30 cellular contexts compared by ENCODE assay signal in the genomic region with DNA sequence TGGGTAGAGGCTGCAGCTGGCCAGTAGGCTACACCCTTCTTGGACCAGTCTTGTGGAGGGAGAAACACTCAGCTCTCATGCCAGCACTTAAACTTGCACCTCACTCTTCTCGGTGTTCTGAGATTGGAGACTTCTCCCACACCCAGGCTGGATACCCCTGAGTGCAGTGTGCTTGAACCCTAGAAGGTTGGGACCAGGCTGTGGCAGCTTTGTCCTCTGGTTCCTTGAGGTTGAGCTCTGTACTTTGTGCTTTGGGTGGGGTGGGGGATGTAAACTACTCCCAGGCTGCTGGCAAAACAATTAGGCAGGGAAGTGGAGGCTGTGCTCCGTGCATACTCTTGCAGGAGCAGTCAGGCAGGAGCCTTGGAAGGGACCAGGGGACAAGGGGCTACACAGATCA.
"Had no signal": no experiment of that assay in that cellular context is flagged by ENCODE, and none has a peak within 500 bp of the region (broad histone marks: within the 10 kb centered on the region; RNA-seq: fewer than 3 reads in every experiment).

No MANE protein-coding gene starts in this region.

- H3K4me1 Mint-ChIP-seq: immature natural killer cell, natural killer cell had no signal

- H3K4me3 ChIP-seq: colonic mucosa, gastrocnemius medialis, left ventricle myocardium inferior, lower lobe of right lung, pancreas, right lobe of liver, smooth muscle cell, suprapubic skin, transverse colon, vagina had no signal

- H3K9me3 ChIP-seq: colonic mucosa, gastrocnemius medialis, left ventricle myocardium inferior, lower lobe of right lung, neutrophil, pancreas, right lobe of liver, suprapubic skin, transverse colon, vagina had no signal

- ATAC-seq: esophagus mucosa, gastrocnemius medialis, left colon, lower lobe of right lung, natural killer cell, pancreas had no signal

- H3K9me3 Mint-ChIP-seq: dendritic cell treated with granulocyte-macrophage colony-stimulating factor and Interleukin-4, amounts not matched to agents 40 ng/mL and 50 ng/mL, for 4 days; stimulated activated naive CD8-positive, alpha-beta T cell treated with anti-CD3 and anti-CD28 coated beads, Interleukin-15, Interleukin-2, amounts not matched to agents 100 ng/mL and 50 ng/mL, for 24 hours had no signal

- H3K4me3 Mint-ChIP-seq: dendritic cell treated with granulocyte-macrophage colony-stimulating factor and Interleukin-4, amounts not matched to agents 40 ng/mL and 50 ng/mL, for 4 days; endodermal cell; immature natural killer cell; natural killer cell; stimulated activated naive CD8-positive, alpha-beta T cell treated with anti-CD3 and anti-CD28 coated beads, Interleukin-15, Interleukin-2, amounts not matched to agents 100 ng/mL and 50 ng/mL, for 24 hours had no signal

- H3K4me2 ChIP-seq: smooth muscle cell had no signal

- DNase-seq: colonic mucosa; effector CD8-positive, alpha-beta T cell; endodermal cell; foreskin fibroblast; gastrocnemius medialis; glutamatergic neuron; hypothalamus; immature natural killer cell; islet precursor cell; kidney glomerular epithelial cell; left colon; left ventricle myocardium inferior; lower lobe of right lung; natural killer cell; right lobe of liver; stimulated activated CD4-positive, alpha-beta T cell treated with anti-CD3 and anti-CD28 coated beads, Interleukin-12 subunit alpha, Interleukin-12 subunit beta, amount 100 ng/mL, for 4 hours; stimulated activated CD4-positive, alpha-beta T cell treated with anti-CD3 and anti-CD28 coated beads, Interleukin-1b, Interleukin-23, amount 100 ng/mL, for 48 hours; stimulated activated CD4-positive, alpha-beta T cell treated with anti-CD3 and anti-CD28 coated beads, Interleukin-4, amount 100 ng/mL, for 1 hour; stimulated activated CD8-positive, alpha-beta memory T cell treated with anti-CD3 and anti-CD28 coated beads, Interleukin-4, amount 100 ng/mL, for 48 hours; transverse colon had no signal

- H3K36me3 ChIP-seq: colonic mucosa, gastrocnemius medialis, left ventricle myocardium inferior, lower lobe of right lung, neutrophil, pancreas, right lobe of liver, suprapubic skin, transverse colon, vagina had no signal

- H3K27me3 ChIP-seq: colonic mucosa, gastrocnemius medialis, neutrophil, pancreas, right lobe of liver, suprapubic skin, transverse colon, vagina had no signal

- H3K27ac Mint-ChIP-seq: dendritic cell treated with granulocyte-macrophage colony-stimulating factor and Interleukin-4, amounts not matched to agents 40 ng/mL and 50 ng/mL, for 4 days; endodermal cell; immature natural killer cell; natural killer cell; progenitor cell of endocrine pancreas; stimulated activated naive CD8-positive, alpha-beta T cell treated with anti-CD3 and anti-CD28 coated beads, Interleukin-15, Interleukin-2, amounts not matched to agents 100 ng/mL and 50 ng/mL, for 24 hours had no signal

- H3K27me3 Mint-ChIP-seq: progenitor cell of endocrine pancreas; stimulated activated naive CD8-positive, alpha-beta T cell treated with anti-CD3 and anti-CD28 coated beads, Interleukin-15, Interleukin-2, amounts not matched to agents 100 ng/mL and 50 ng/mL, for 24 hours had no signal

- H3K4me1 ChIP-seq: colonic mucosa, gastrocnemius medialis, lower lobe of right lung, pancreas, right lobe of liver, suprapubic skin, transverse colon, vagina had no signal

- H3K27ac ChIP-seq: colonic mucosa, epithelial cell of prostate, gastrocnemius medialis, left ventricle myocardium inferior, lower lobe of right lung, neutrophil, pancreas, right lobe of liver, suprapubic skin, transverse colon, vagina had no signal

- H3K36me3 Mint-ChIP-seq: immature natural killer cell, natural killer cell had no signal
